Comparison of ENCODE assay signal across 1 cellular context in the genomic region with DNA sequence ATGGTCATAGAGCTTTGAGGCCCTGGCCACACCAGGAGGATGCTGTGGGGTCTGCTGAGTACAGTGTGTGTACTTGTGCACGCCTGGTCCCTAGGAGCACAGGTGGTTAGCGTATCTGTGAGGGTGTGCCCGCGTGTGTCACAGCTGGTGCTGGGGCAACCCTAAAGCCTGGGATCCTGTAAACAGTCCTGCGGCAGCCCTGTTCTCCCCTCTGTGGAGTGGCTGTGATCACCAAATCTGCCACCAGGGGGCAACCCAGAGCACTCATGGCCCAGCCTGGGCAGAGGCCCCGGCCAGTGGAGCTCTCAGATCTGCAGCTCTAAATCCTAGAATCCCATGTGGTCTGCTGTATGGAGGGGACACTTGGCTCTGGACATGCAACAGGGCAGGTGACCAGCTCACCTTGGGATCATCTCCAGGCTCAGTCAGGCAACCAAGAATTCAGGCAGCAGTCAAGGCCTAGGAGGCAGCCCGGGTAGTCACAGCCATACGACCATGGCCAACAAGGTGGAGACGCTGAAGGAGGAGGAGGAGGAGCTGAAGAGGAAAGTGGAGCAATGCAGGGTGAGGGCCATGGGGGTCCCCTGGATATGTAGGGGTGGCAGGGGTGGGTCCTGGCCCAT.
TF ChIP-seq lines count a peak whose summit lies in the region.

No MANE protein-coding gene starts in this region.

TF ChIP-seq in HepG2, 621 proteins besides CTCF, POLR2A, EP300 and RAD21 (continued from another document):
- TF ChIP-seq, protein P1, sequence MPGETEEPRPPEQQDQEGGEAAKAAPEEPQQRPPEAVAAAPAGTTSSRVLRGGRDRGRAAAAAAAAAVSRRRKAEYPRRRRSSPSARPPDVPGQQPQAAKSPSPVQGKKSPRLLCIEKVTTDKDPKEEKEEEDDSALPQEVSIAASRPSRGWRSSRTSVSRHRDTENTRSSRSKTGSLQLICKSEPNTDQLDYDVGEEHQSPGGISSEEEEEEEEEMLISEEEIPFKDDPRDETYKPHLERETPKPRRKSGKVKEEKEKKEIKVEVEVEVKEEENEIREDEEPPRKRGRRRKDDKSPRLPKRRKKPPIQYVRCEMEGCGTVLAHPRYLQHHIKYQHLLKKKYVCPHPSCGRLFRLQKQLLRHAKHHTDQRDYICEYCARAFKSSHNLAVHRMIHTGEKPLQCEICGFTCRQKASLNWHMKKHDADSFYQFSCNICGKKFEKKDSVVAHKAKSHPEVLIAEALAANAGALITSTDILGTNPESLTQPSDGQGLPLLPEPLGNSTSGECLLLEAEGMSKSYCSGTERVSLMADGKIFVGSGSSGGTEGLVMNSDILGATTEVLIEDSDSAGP (CRISPR knock-in tag; IDR thresholded peaks at IDR 0.05; ENCODE audit: borderline replicate concordance) = no peak; the same call in 1 of the 2 replicates
- peak; percentile 35; the same call in 1 of the 2 replicates for TF ChIP-seq SALL2 (CRISPR knock-in tag; IDR thresholded peaks at IDR 0.05)
- TF ChIP-seq YY1 (IDR thresholded peaks at IDR 0.05; ENCODE audit: insufficient read depth, insufficient replicate concordance, low read depth, low read length) = no peak
- no peak for TF ChIP-seq LCORL (IDR thresholded peaks at IDR 0.05)
- 0 out of 2 replicates have a peak, but pooled peaks have one; percentile 23 for TF ChIP-seq LCORL (CRISPR knock-in tag; IDR thresholded peaks at IDR 0.05)
- TF ChIP-seq, protein P2, sequence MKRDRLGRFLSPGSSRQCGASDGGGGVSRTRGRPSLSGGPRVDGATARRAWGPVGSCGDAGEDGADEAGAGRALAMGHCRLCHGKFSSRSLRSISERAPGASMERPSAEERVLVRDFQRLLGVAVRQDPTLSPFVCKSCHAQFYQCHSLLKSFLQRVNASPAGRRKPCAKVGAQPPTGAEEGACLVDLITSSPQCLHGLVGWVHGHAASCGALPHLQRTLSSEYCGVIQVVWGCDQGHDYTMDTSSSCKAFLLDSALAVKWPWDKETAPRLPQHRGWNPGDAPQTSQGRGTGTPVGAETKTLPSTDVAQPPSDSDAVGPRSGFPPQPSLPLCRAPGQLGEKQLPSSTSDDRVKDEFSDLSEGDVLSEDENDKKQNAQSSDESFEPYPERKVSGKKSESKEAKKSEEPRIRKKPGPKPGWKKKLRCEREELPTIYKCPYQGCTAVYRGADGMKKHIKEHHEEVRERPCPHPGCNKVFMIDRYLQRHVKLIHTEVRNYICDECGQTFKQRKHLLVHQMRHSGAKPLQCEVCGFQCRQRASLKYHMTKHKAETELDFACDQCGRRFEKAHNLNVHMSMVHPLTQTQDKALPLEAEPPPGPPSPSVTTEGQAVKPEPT (CRISPR knock-in tag; IDR thresholded peaks at IDR 0.05; ENCODE audit: low read depth) = 0 out of 2 replicates have a peak, but pooled peaks have one; percentile 21
TF ChIP-seq in HepG2: peak in this region for 39.
